Comparison of ENCODE assay signal across 8 cellular contexts in the genomic region with DNA sequence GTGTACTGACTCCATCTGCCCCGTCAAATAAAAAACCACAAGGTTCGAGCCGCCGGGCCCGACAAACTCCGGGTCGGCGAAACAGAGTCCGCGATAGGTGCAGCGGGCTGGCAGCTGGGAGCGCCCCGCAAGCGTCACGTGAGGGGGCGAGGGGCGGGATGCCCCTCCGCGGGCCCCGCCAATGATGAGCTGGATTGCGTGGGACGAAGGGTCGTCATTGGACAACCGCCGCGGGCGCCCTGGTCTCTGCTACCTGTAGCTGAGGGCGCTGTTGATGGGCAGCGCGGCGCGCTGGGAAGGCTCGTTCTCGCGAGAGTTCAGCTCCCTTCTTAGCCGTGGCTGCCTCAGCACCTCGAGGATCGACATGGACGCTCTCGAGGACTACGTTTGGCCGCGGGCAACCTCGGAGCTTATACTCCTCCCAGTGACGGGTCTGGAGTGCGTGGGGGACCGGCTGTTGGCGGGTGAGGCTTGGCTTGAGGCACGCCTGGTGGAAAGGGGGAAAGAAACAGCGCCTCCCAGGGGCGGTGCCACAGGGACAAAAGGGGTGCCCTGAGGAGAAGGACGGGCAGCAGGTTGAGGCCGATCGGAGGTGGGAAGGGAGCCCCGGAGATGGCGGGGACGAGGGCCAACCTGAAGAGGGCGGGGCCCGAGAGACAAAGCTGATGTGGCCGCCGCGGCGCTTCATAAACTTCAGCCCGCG. TPM values are rescaled to one million over a fixed set of nuclear protein-coding genes. Genes with fewer than 3 reads are reported as not detected.
DNase-seq lines count a peak whose midpoint lies in the region; ATAC-seq and TF ChIP-seq lines count a peak whose summit lies in the region.

A gene with protein sequence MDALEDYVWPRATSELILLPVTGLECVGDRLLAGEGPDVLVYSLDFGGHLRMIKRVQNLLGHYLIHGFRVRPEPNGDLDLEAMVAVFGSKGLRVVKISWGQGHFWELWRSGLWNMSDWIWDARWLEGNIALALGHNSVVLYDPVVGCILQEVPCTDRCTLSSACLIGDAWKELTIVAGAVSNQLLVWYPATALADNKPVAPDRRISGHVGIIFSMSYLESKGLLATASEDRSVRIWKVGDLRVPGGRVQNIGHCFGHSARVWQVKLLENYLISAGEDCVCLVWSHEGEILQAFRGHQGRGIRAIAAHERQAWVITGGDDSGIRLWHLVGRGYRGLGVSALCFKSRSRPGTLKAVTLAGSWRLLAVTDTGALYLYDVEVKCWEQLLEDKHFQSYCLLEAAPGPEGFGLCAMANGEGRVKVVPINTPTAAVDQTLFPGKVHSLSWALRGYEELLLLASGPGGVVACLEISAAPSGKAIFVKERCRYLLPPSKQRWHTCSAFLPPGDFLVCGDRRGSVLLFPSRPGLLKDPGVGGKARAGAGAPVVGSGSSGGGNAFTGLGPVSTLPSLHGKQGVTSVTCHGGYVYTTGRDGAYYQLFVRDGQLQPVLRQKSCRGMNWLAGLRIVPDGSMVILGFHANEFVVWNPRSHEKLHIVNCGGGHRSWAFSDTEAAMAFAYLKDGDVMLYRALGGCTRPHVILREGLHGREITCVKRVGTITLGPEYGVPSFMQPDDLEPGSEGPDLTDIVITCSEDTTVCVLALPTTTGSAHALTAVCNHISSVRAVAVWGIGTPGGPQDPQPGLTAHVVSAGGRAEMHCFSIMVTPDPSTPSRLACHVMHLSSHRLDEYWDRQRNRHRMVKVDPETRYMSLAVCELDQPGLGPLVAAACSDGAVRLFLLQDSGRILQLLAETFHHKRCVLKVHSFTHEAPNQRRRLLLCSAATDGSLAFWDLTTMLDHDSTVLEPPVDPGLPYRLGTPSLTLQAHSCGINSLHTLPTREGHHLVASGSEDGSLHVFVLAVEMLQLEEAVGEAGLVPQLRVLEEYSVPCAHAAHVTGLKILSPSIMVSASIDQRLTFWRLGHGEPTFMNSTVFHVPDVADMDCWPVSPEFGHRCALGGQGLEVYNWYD (plus strand): TSS at position 324 of the 703 bp plus-strand sequence. CDS start 41 bp downstream, at position 365.

- DNase-seq in AG04450 (ENCODE audit: low read depth, low spot score) (peak; percentile 96), NCI-H2196 (lab: John Stamatoyannopoulos, UW; ENCODE audit: unreplicated experiment) (peak; percentile 88), breast epithelium (ENCODE audit: low spot score in 2 of 2) (peak; percentile 98)

- H3K4me1 ChIP-seq in breast epithelium: no peaks in the 10 kb centered on the region
- H3K4me1 ChIP-seq in iPS-20b (ENCODE audit: insufficient read depth, low read length): peaks cover 7% of the 10 kb centered on the region; the same call in 1 of the 2 replicates

- no peaks in the 10 kb centered on the region for H3K27me3 ChIP-seq in AG04450 (ENCODE audit: control insufficient read depth, insufficient read depth, low read length)
- H3K27me3 ChIP-seq in breast epithelium: no peaks in the 10 kb centered on the region
- H3K27me3 ChIP-seq in iPS-20b (ENCODE audit: insufficient read depth, low read length): no peaks in the 10 kb centered on the region

- CTCF ChIA-PET in AG04450 (lab: Charles Lee): interaction anchor here (0.9 to 2.8 kb wide), 9 partner anchors 10 to 267 kb away, joined by 3 to 24 read pairs (median 5); a partner anchor contains a TSS

- H3K4me3 ChIP-seq in AG04450 (ENCODE audit: low read depth, low read length) (peak within 1 kb of the TSS; percentile 93), breast epithelium (peak within 1 kb of the TSS; percentile 68 to 80 (median 74)), iPS-20b (ENCODE audit: low read length) (peak within 1 kb of the TSS; percentile 99), skin epidermis (peak within 1 kb of the TSS; percentile 39 to 92 (median 65))

- H3K27ac ChIP-seq in AG04450 (ENCODE audit: low read depth, low read length) (peak within 1 kb of the TSS; percentile 98), VCaP (peak within 1 kb of the TSS; percentile 99), breast epithelium (peak within 1 kb of the TSS; percentile 93 to 97), iPS-20b (ENCODE audit: low read length) (peak within 1 kb of the TSS; percentile 82), skin epidermis (peak within 1 kb of the TSS; percentile 54 to 98 (median 90))

- TF ChIP-seq CTCF in AG04450 (IDR thresholded peaks at IDR 0.05; ENCODE audit: low read depth, low read length) (peak; percentile 35; the same call in 1 of the 2 replicates), VCaP (conservative IDR thresholded peaks at IDR 0.05) (peak; percentile 34), breast epithelium (IDR thresholded peaks at IDR 0.05) (peak in 2 of 3 donors; percentile 47 to 48)

- peak; percentile 40 for TF ChIP-seq POLR2A in breast epithelium (IDR thresholded peaks at IDR 0.05)

- H3K36me3 ChIP-seq in breast epithelium (no peaks in the 10 kb centered on the region), iPS-20b (ENCODE audit: insufficient read depth, low read depth, low read length) (peaks cover 21% of the 10 kb centered on the region)

- POLR2A ChIA-PET in AG04450 (lab: Yijun Ruan, JAX): interaction anchor here (0.6 to 4.5 kb wide), 18 partner anchors 10 to 969 kb away, joined by 3 to 74 read pairs (median 6); a partner anchor contains a TSS

- H3K9me3 ChIP-seq in AG04450 (ENCODE audit: control insufficient read depth, insufficient read depth, low read length) (peaks cover 4% of the 10 kb centered on the region; the same call in 1 of the 2 replicates), breast epithelium (no peaks in the 10 kb centered on the region), iPS-20b (ENCODE audit: insufficient read depth, low read depth, low read length) (no peaks in the 10 kb centered on the region)

- H3K9ac ChIP-seq in iPS-20b (ENCODE audit: low read depth, low read length): peak within 1 kb of the TSS; percentile 99

- ATAC-seq in GM18870 (IDR thresholded peaks at IDR 0.05; ENCODE audit: unreplicated experiment) (peak; percentile 80), HG03135 (IDR thresholded peaks at IDR 0.05; ENCODE audit: unreplicated experiment) (peak; percentile 86)

- intact Hi-C loops in breast epithelium (cut with DNase I; ENCODE audit: low total_unique reads): no loop called here

RNA-seq across cellular contexts. Expression of the gene that starts here (rescaled TPM):
- polyA plus RNA-seq in AG04450 (2011; rRNA removed): 101 and 117 TPM in 2 replicates
- polyA minus RNA-seq in AG04450 (2011; rRNA and poly(A)+ RNA removed): 106 and 161 TPM in 2 replicates
- 100 to 1,000 TPM in 2 of 3 donors, 10 to 100 TPM in 1; 57.9 to 143 (median 135) TPM for total RNA-seq in breast epithelium

Comparison
In these comparisons a context has a peak if more than half of its experiments do, and no peak if none do; other contexts are left out.
1. Peak in every context shown above with its lines: DNase-seq, ATAC-seq, H3K4me3 ChIP-seq and H3K27ac ChIP-seq.